Comparison of ENCODE assay signal across 9 cellular contexts in the genomic region with DNA sequence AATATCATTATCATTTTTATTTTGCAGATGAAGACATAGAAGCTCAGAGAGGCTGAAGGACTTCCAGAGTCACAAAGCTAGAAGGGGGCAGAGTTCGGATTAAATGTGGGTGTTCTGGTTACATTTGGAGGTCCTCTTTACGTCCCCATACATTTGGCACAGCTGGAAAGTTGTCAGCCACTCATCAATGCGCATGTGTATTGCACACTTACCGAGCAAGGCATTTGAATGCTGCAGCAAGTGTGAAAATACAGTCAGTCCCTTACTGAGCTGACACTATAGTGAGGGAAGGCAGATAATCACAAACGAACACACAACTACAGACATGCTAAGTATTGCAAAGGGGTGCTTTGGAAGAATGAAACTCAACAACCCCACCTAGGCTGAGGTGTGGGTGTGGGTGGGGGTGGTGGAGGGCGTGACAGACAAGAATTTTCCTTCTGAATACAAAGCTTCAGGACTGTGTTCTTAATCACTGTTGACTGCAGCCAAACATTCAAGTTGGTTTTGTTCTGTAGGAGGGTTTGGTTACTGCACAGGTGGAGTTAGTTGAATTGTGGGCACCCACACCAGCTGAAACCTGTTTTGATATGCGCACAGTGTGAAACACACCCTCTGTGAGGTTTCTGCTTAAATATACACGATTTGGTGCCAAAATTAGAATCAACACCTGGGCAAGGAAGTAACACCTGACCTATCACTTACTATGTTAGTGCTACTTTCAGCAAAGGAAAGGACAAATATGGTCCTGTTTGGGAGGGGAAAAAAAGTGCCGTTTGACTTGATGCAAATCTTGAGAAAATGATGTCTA.
DNase-seq lines count a peak whose midpoint lies in the region; ATAC-seq and TF ChIP-seq lines count a peak whose summit lies in the region.
"Had no signal": no experiment of that assay in that cellular context is flagged by ENCODE, and none has a peak within 500 bp of the region (broad histone marks: within the 10 kb centered on the region; RNA-seq: fewer than 3 reads in every experiment).

No MANE protein-coding gene starts in this region.

- H3K23ac ChIP-seq in trophoblast cell (ENCODE audit: low read length): no peak overlapping the region

- peak overlapping the region; percentile 5 for H3K9ac ChIP-seq in trophoblast cell (ENCODE audit: low read length)

- no peak overlapping the region for H2AK5ac ChIP-seq in trophoblast cell (ENCODE audit: low read length)

- no peak overlapping the region for H2BK120ac ChIP-seq in trophoblast cell (ENCODE audit: insufficient read depth, low read length, poor library complexity)

- H2AFZ ChIP-seq in trophoblast cell (ENCODE audit: insufficient read depth, low read length, poor library complexity): no peak overlapping the region

- in situ Hi-C loops in KBM-7 (cut with MboI; ENCODE audit: low pct_unique_long_range_greater_than_20kb, low sequenced_read_pairs): no loop called here

- H3K4me3 ChIP-seq in GM06990 (replicated peaks; ENCODE audit: low read depth, low read length): no peak overlapping the region
- no peak overlapping the region for H3K4me3 ChIP-seq in trophoblast cell (ENCODE audit: low read depth, low read length)
- H3K4me3 ChIP-seq: cardiac muscle cell had no signal

- H3K4ac ChIP-seq in trophoblast cell (ENCODE audit: low read depth, low read length): no peak overlapping the region

- H4K12ac ChIP-seq in trophoblast cell (ENCODE audit: low read depth, low read length): no peak overlapping the region

- no peaks in the 10 kb centered on the region for H3K79me1 ChIP-seq in trophoblast cell (ENCODE audit: low read length)

- H3K14ac ChIP-seq in trophoblast cell (ENCODE audit: low read length): no peak overlapping the region

- H3K4me1 Mint-ChIP-seq in IgD-negative memory B cell: peaks cover 32 to 68% (median 47%) of the 10 kb centered on the region in 3 donors
- peaks cover 58% of the 10 kb centered on the region for H3K4me1 Mint-ChIP-seq in activated T-cell treated with anti-CD3 and anti-CD28 coated beads, Interleukin-2, amount 50 U/mL, for 24 hours (ENCODE audit: low read depth)

- peaks cover 3% of the 10 kb centered on the region for H3K9me3 ChIP-seq in trophoblast cell (ENCODE audit: insufficient read depth, low read depth, low read length)

- H4K91ac ChIP-seq in trophoblast cell (ENCODE audit: low read depth, low read length): no peak overlapping the region

- H2BK12ac ChIP-seq in trophoblast cell (ENCODE audit: low read length): no peak overlapping the region

- H3K4me3 Mint-ChIP-seq in IgD-negative memory B cell: peak overlapping the region; percentile 17 to 81 (median 39)
- no peak overlapping the region for H3K4me3 Mint-ChIP-seq in activated T-cell treated with anti-CD3 and anti-CD28 coated beads, Interleukin-2, amount 50 U/mL, for 24 hours

- ATAC-seq in GM21447 (IDR thresholded peaks at IDR 0.05; ENCODE audit: unreplicated experiment): peak; percentile 85

- H3K36me3 Mint-ChIP-seq in IgD-negative memory B cell: peaks cover 1% of the 10 kb centered on the region
- no peaks in the 10 kb centered on the region for H3K36me3 Mint-ChIP-seq in activated T-cell treated with anti-CD3 and anti-CD28 coated beads, Interleukin-2, amount 50 U/mL, for 24 hours (ENCODE audit: low read depth)

- H3K27ac Mint-ChIP-seq in IgD-negative memory B cell: peak overlapping the region in 2 of 3 donors; percentile 44 to 93
- H3K27ac Mint-ChIP-seq in activated T-cell treated with anti-CD3 and anti-CD28 coated beads, Interleukin-2, amount 50 U/mL, for 24 hours: no peak overlapping the region

- no peak overlapping the region for H3K27ac ChIP-seq in trophoblast cell (ENCODE audit: low read depth, low read length)
- H3K27ac ChIP-seq: cardiac muscle cell had no signal

- WGBS in trophoblast cell (ENCODE audit: extremely low coverage, insufficient coverage, insufficient read length): no CpG with 5 or more reads among the region's 9 CpGs

- H3K27me3 ChIP-seq in GM06990 (replicated peaks; ENCODE audit: control insufficient read depth, insufficient read depth, low read length): no peaks in the 10 kb centered on the region
- H3K27me3 ChIP-seq in trophoblast cell (ENCODE audit: insufficient read depth, low read length): no peaks in the 10 kb centered on the region
- H3K27me3 ChIP-seq: cardiac muscle cell had no signal

- TF ChIP-seq CTCF in GM06990 (IDR thresholded peaks at IDR 0.05; ENCODE audit: insufficient read depth, low read length, poor library complexity, severe bottlenecking): no peak

- DNase-seq in GM06990 (ENCODE audit: extremely low read depth, insufficient read length) (peak; percentile 78), trophoblast cell (no peak), NCI-H1930 (lab: John Stamatoyannopoulos, UW) (no peak), NCI-H524 (lab: John Stamatoyannopoulos, UW) (no peak), KBM-7 (no peak)
- peak; percentile 59 for DNase-seq in activated T-cell treated with anti-CD3 and anti-CD28 coated beads, Interleukin-2, amount 50 U/mL, for 24 hours

- no peak overlapping the region for H4K8ac ChIP-seq in trophoblast cell (ENCODE audit: low read depth, low read length)

- no peak overlapping the region for H3K4me2 ChIP-seq in trophoblast cell (ENCODE audit: low read length)

- no peak overlapping the region for H3K18ac ChIP-seq in trophoblast cell (ENCODE audit: low read length)

- no peak overlapping the region for H2BK5ac ChIP-seq in trophoblast cell (ENCODE audit: low read depth, low read length, poor library complexity)

- peaks cover 0 to 11% (median 0%) of the 10 kb centered on the region in 3 donors for H3K9me3 Mint-ChIP-seq in IgD-negative memory B cell
- no peaks in the 10 kb centered on the region for H3K9me3 Mint-ChIP-seq in activated T-cell treated with anti-CD3 and anti-CD28 coated beads, Interleukin-2, amount 50 U/mL, for 24 hours

- H3K79me2 ChIP-seq in trophoblast cell (ENCODE audit: control insufficient read depth, insufficient read depth, low read length, poor library complexity): no peaks in the 10 kb centered on the region

- H3K27me3 Mint-ChIP-seq in IgD-negative memory B cell: no peaks in the 10 kb centered on the region
- no peaks in the 10 kb centered on the region for H3K27me3 Mint-ChIP-seq in activated T-cell treated with anti-CD3 and anti-CD28 coated beads, Interleukin-2, amount 50 U/mL, for 24 hours

- H3K36me3 ChIP-seq in GM06990 (ENCODE audit: control insufficient read depth, insufficient read depth, low read length) (no peaks in the 10 kb centered on the region), trophoblast cell (ENCODE audit: control insufficient read depth in 1 of 2, insufficient read depth in 2 of 2, low read length in 2 of 2) (peaks cover 0 to 4% of the 10 kb centered on the region in 2 experiments)
- H3K36me3 ChIP-seq: cardiac muscle cell had no signal

- H3K4me1 ChIP-seq in trophoblast cell (ENCODE audit: control insufficient read depth in 1 of 2, insufficient read depth in 2 of 2, low read length in 2 of 2): peaks cover 0 to 2% of the 10 kb centered on the region in 2 experiments

Comparison
In these comparisons a context has a peak if more than half of its experiments do, and no peak if none do; other contexts are left out.
1. DNase-seq: peak in GM06990 (single experiment) and activated T-cell treated with anti-CD3 and anti-CD28 coated beads, Interleukin-2, amount 50 U/mL, for 24 hours (single experiment); none in trophoblast cell (0 of 2), NCI-H1930 (0 of 2), NCI-H524 (0 of 2) and KBM-7 (single experiment).